ENCODE assay signal across 8 cellular contexts in the genomic region with DNA sequence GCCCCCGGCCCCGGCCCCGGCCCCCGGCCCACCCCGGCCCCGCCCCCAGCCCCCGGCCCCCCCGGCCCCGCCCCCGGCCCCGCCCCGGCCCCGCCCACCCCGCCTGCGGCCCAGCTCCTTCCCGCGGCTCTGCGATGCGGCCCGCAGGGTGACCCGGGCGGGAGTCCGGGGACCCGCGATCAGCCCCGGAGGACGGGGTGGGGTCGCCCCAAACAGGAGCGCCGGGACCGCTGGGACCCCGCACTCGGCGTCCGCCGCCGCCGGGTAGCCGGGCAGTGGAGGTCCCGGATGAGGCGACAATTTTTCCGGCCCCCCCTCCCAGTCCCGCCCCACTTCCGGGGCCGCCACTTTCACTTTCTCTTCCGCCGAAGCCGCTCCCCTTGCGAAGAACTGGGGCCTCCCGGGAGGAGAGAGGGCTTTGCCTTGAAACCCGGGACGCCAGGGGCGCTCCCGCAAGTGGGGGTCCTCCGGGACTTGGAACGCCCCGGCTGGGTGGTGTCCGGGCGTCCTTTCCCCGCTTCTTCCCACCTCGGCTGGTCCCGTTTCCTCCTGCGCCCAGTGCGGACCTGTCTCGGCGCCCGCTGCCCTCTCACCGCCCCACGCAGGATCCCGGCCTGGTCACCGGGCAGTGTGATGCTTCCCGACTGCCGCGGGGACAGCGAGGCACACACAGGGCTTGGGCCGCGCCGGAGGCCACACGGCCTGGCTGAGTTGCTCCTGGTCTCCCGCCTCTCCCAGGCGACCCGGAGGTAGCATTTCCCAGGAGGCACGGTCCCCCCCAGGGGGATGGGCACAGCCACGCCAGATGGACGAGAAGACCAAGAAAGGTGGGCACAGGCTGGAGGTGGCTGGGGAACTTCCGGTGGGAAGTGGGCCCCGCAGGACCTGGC. TPM values are rescaled to one million over a fixed set of nuclear protein-coding genes. Genes with fewer than 3 reads are reported as not detected.
DNase-seq lines count a peak whose midpoint lies in the region; ATAC-seq and TF ChIP-seq lines count a peak whose summit lies in the region.

A gene (plus strand): TSS at position 347 of the 890 bp plus-strand sequence. CDS start 459 bp downstream, at position 806.

- peaks cover 0 to 7% (median 0%) of the 10 kb centered on the region in 4 donors for H3K36me3 ChIP-seq in transverse colon

- H3K4me1 Mint-ChIP-seq in activated naive CD8-positive, alpha-beta T cell treated with anti-CD3 and anti-CD28 coated beads, Interleukin-2, amount 50 U/mL, for 24 hours = peaks cover 46% of the 10 kb centered on the region

- H3K27ac Mint-ChIP-seq in activated naive CD8-positive, alpha-beta T cell treated with anti-CD3 and anti-CD28 coated beads, Interleukin-2, amount 50 U/mL, for 24 hours = peak within 1 kb of the TSS; percentile 93

- peaks cover 16 to 30% (median 23%) of the 10 kb centered on the region in 4 donors for H3K4me1 ChIP-seq in transverse colon

- H3K27me3 Mint-ChIP-seq in activated naive CD8-positive, alpha-beta T cell treated with anti-CD3 and anti-CD28 coated beads, Interleukin-2, amount 50 U/mL, for 24 hours = no peaks in the 10 kb centered on the region

- H3K27ac ChIP-seq in transverse colon = peak within 1 kb of the TSS; percentile 92 to 99 (median 97)

- peak; percentile 76 for ATAC-seq in HG02610 (IDR thresholded peaks at IDR 0.05; ENCODE audit: unreplicated experiment)
- ATAC-seq in activated naive CD8-positive, alpha-beta T cell treated with anti-CD3 and anti-CD28 coated beads, Interleukin-2, amount 50 U/mL, for 24 hours = peak; percentile 77

- DNase-seq in GM12864 (ENCODE audit: low read depth) = peak; percentile 49
- DNase-seq in NCI-H1092 (lab: John Stamatoyannopoulos, UW) = peak; percentile 47
- peak; percentile 84 for DNase-seq in T follicular helper cell (ENCODE audit: low read depth)
- peak; percentile 89 for DNase-seq in activated naive CD8-positive, alpha-beta T cell treated with anti-CD3 and anti-CD28 coated beads, Interleukin-2, amount 50 U/mL, for 24 hours
- peak; percentile 96 for DNase-seq in cardiac septum (ENCODE audit: low spot score)
- DNase-seq in posterior cingulate gyrus = peak; percentile 66 to 97 (median 79)
- peak; percentile 89 for DNase-seq in transverse colon

- 0% methylated on average over 49 of the region's 87 CpGs; no CpG with 5 or more reads in 1 of the 2 donors for WGBS in transverse colon (ENCODE audit: low coverage in 1 of 2), 2 donors

- H3K9me3 ChIP-seq in transverse colon = no peaks in the 10 kb centered on the region

- TF ChIP-seq CTCF in GM12864 (IDR thresholded peaks at IDR 0.05; ENCODE audit: low read depth, low read length, missing control alignments) (no peak), transverse colon (IDR thresholded peaks at IDR 0.05) (no peak)

- intact Hi-C loops in cardiac septum (cut with DNase I) = loop anchor here (2.0 to 5.0 kb wide), 3 partner anchors 54 to 135 kb away; a partner anchor contains a TSS
- intact Hi-C loops in posterior cingulate gyrus (cut with DNase I) = loop anchor here (5.0 to 10.0 kb wide), 2 partner anchors 53 to 134 kb away; a partner anchor contains a TSS
- intact Hi-C loops in transverse colon (cut with DNase I; ENCODE audit: low total_unique reads) = no loop called here

- no peaks in the 10 kb centered on the region for H3K9me3 Mint-ChIP-seq in activated naive CD8-positive, alpha-beta T cell treated with anti-CD3 and anti-CD28 coated beads, Interleukin-2, amount 50 U/mL, for 24 hours

- in situ Hi-C loops in transverse colon (cut with MboI; ENCODE audit: low pct_ligation_motif_present in 1 of 4, low pct_unique_long_range_greater_than_20kb in 1 of 4, low sequenced_read_pairs in 3 of 4) = no loop called here

- H3K27me3 ChIP-seq in transverse colon = no peaks in the 10 kb centered on the region

- peak within 1 kb of the TSS; percentile 95 for H3K4me3 ChIP-seq in GM12864 (ENCODE audit: low read depth, low read length)
- peak within 1 kb of the TSS; percentile 86 to 100 (median 92) for H3K4me3 ChIP-seq in transverse colon

- peaks cover 42% of the 10 kb centered on the region for H3K36me3 Mint-ChIP-seq in activated naive CD8-positive, alpha-beta T cell treated with anti-CD3 and anti-CD28 coated beads, Interleukin-2, amount 50 U/mL, for 24 hours (ENCODE audit: low read depth)

- no peak for TF ChIP-seq EP300 in transverse colon (IDR thresholded peaks at IDR 0.05; ENCODE audit: low read depth)

- TF ChIP-seq POLR2A in transverse colon (IDR thresholded peaks at IDR 0.05) = peak; percentile 53

- H3K4me3 Mint-ChIP-seq in activated naive CD8-positive, alpha-beta T cell treated with anti-CD3 and anti-CD28 coated beads, Interleukin-2, amount 50 U/mL, for 24 hours = peak within 1 kb of the TSS; percentile 98

RNA-seq across cellular contexts. Expression of the gene that starts here (rescaled TPM):
- total RNA-seq in cardiac septum (44.3 TPM), transverse colon (100 to 1,000 TPM; 101 to 152 (median 110) TPM)

Comparison
In these comparisons a context has a peak if more than half of its experiments do, and no peak if none do; other contexts are left out.
1. Peak in every context shown above with its lines: DNase-seq, ATAC-seq, H3K4me3 ChIP-seq and H3K27ac ChIP-seq.